In genomic region chr19:48842744-48843162, GRCh38 we compare ENCODE assay signal across 8 cellular contexts. TPM values are rescaled to one million over a fixed set of nuclear protein-coding genes. Genes with fewer than 3 reads are reported as not detected.
A peak's percentile ranks its signal among the peaks of the same experiment; 100 is the strongest.
DNase-seq lines count a peak whose midpoint lies in the region; ATAC-seq, FAIRE-seq and TF ChIP-seq lines count a peak whose summit lies in the region.

No MANE protein-coding gene starts in this region.

- CTCF ChIA-PET in HepG2 (lab: Yijun Ruan, JAX; ENCODE audit: low intra/inter-chr PET ratio, low total read pairs), result interaction anchor here (1.2 to 2.5 kb wide), 3 partner anchors 47 to 55 kb away, joined by 3 to 31 read pairs (median 4); no protein-coding TSS in a partner anchor

- H3K9ac ChIP-seq in colonic mucosa (ENCODE audit: low read depth in 2 of 2, low read length in 2 of 2) (no peak overlapping the region), HepG2 (ENCODE audit: insufficient read depth, low read depth, low read length) (no peak overlapping the region)

- in situ Hi-C loops in HepG2 (cut with HindIII; ENCODE audit: extremely low pct_ligation_motif_present, low pct_unique_long_range_greater_than_20kb), result loop anchor here (5.0 kb wide), 1 partner anchor 195 kb away; the partner anchor contains the start of gene CA11

- H2AFZ ChIP-seq in HepG2 (ENCODE audit: low read length), result no peak overlapping the region

- TF ChIP-seq POLR2A in HepG2 (IDR thresholded peaks at IDR 0.05; ENCODE audit: insufficient read depth in 1 of 2, low read depth in 2 of 2, low read length in 2 of 2), result no peak
- no peak for TF ChIP-seq POLR2A in stomach (IDR thresholded peaks at IDR 0.05)

- TF ChIP-seq EP300 in HepG2 (IDR thresholded peaks at IDR 0.05; ENCODE audit: low read depth in 2 of 2, low read length in 2 of 2), result no peak
- TF ChIP-seq EP300 in HepG2 (CRISPR knock-in tag; IDR thresholded peaks at IDR 0.05; ENCODE audit: borderline replicate concordance), result no peak
- no peak for TF ChIP-seq EP300 in stomach (IDR thresholded peaks at IDR 0.05)

- no peaks in the 10 kb centered on the region for H4K20me1 ChIP-seq in HepG2 (ENCODE audit: insufficient read depth, low read length)

- TF ChIP-seq RAD21 in HepG2 (CRISPR knock-in tag; IDR thresholded peaks at IDR 0.05), result peak; percentile 56; the same call in 1 of the 2 replicates

- no TSS peak for BruUV-seq in HepG2 (replicated peaks; lab: Mats Ljungman, UMichigan)

- H3K4me3 ChIP-seq in colonic mucosa, result no peak overlapping the region
- no peak overlapping the region for H3K4me3 ChIP-seq in HepG2 (replicated peaks in 1 of 3; ENCODE audit: insufficient read depth in 1 of 3, low read depth in 2 of 3, low read length in 3 of 3)
- no peak overlapping the region for H3K4me3 ChIP-seq in stomach

- POLR2A ChIA-PET in HepG2 (lab: Yijun Ruan, JAX), result interaction anchor here (0.6 to 2.1 kb wide), 9 partner anchors 14 to 151 kb away, joined by 3 to 9 read pairs (median 4); partner anchors contain the start of genes PPP1R15A and RUVBL2

- H3K4me1 ChIP-seq in colonic mucosa (no peaks in the 10 kb centered on the region), HepG2 (ENCODE audit: insufficient read depth, low read length) (peaks cover 6% of the 10 kb centered on the region), stomach (no peaks in the 10 kb centered on the region)

- WGBS in HepG2 (ENCODE audit: low lambda C conversion rate), result 45% methylated on average over 2 of the region's 2 CpGs
- 43 to 46% (median 43%) methylated on average over 2 of the region's 2 CpGs for WGBS in stomach, 5 donors

- ATAC-seq in HepG2 (peak; percentile 64), HG03135 (IDR thresholded peaks at IDR 0.05; ENCODE audit: unreplicated experiment) (no peak)

- H3K79me2 ChIP-seq in HepG2 (ENCODE audit: insufficient read depth, low read length), result no peaks in the 10 kb centered on the region

- peak; percentile 95 for TF ChIP-seq CTCF in VCaP (conservative IDR thresholded peaks at IDR 0.05)
- TF ChIP-seq CTCF in colonic mucosa (IDR thresholded peaks at IDR 0.05), result peak; percentile 66
- TF ChIP-seq CTCF in HepG2 (CRISPR knock-in tag; IDR thresholded peaks at IDR 0.05), result peak; percentile 85
- TF ChIP-seq CTCF in stomach (IDR thresholded peaks at IDR 0.05), result peak in 5 of 7 experiments; percentile 45 to 79 (median 71)

- no peak overlapping the region for H3K27ac ChIP-seq in VCaP
- H3K27ac ChIP-seq in colonic mucosa, result no peak overlapping the region
- no peak overlapping the region for H3K27ac ChIP-seq in HepG2 (ENCODE audit: extremely low read length, insufficient read depth, low read length)
- no peak overlapping the region for H3K27ac ChIP-seq in stomach

- intact Hi-C loops in colonic mucosa (cut with DNase I), result loop anchor here (2.0 to 5.0 kb wide), 3 partner anchors 54 to 195 kb away; partner anchors contain the start of gene CA11
- intact Hi-C loops in HepG2 (cut with micrococcal nuclease; ENCODE audit: unreplicated experiment), result loop anchor here (1.0 kb wide), 1 partner anchor 54 kb away; no protein-coding TSS in a partner anchor
- intact Hi-C loops in stomach (cut with DNase I; ENCODE audit: low total_unique reads), result no loop called here

- no peaks in the 10 kb centered on the region for H3K9me3 ChIP-seq in colonic mucosa
- H3K9me3 ChIP-seq in HepG2 (ENCODE audit: low read length), result no peaks in the 10 kb centered on the region
- no peaks in the 10 kb centered on the region for H3K9me3 ChIP-seq in stomach

- H3K4me2 ChIP-seq in HepG2 (ENCODE audit: low read depth, low read length), result no peak overlapping the region

- DNase-seq in SHP77 (lab: John Stamatoyannopoulos, UW) (peak; percentile 15 to 38), SHP77 treated with DMSO at 0.1 percent for 48 hours (lab: John Stamatoyannopoulos, UW) (no peak), NCI-H1417 treated with DMSO at 0.1 percent for 48 hours (lab: John Stamatoyannopoulos, UW) (peak; percentile 12), colonic mucosa (peak; percentile 55), HepG2 (ENCODE audit: low spot score) (peak; percentile 58), stomach (no peak)

- H3K27me3 ChIP-seq in colonic mucosa (no peaks in the 10 kb centered on the region), HepG2 (ENCODE audit: control insufficient read depth in 1 of 2, insufficient read depth in 2 of 2, low read length in 2 of 2) (no peaks in the 10 kb centered on the region), stomach (no peaks in the 10 kb centered on the region)

- H3K36me3 ChIP-seq in colonic mucosa (no peaks in the 10 kb centered on the region), HepG2 (replicated peaks in 1 of 2; ENCODE audit: control insufficient read depth in 1 of 2, insufficient read depth in 2 of 2, low read length in 2 of 2) (peaks cover 0 to 5% of the 10 kb centered on the region in 2 experiments; a peak in 2 of 5 replicates), stomach (peaks cover 6 to 47% (median 31%) of the 10 kb centered on the region in 4 donors)

- FAIRE-seq in HepG2 (lab: Jason Lieb, UNC), result peak; percentile 78

RNA-seq across cellular contexts. Expression of gene HSD17B14, which starts 6.5 kb away (rescaled TPM):
- 1 to 10 TPM in 1 of 2 donors, under 1 TPM in 1; 0.79 to 2.8 TPM for total RNA-seq in colonic mucosa
- 0.53 and 0.58 TPM in 2 replicates for total RNA-seq in HepG2 (2016; rRNA removed; fragmentation: Illumina TruSeq; extraction: Trizol)
- 0.44 TPM in 1 of 2 replicates, not detected in the other for total RNA-seq in HepG2 (2016; cell fraction: cytosol; rRNA removed; fragmentation: Illumina TruSeq; extraction: Trizol; ENCODE audit: low read depth)
- total RNA-seq in HepG2 (2016; cell fraction: insoluble cytoplasmic fraction; rRNA removed; fragmentation: Illumina TruSeq; extraction: Trizol), result 0.64 and 0.97 TPM in 2 replicates
- 0.34 and 0.49 TPM in 2 replicates for total RNA-seq in HepG2 (2016; cell fraction: membrane; rRNA removed; fragmentation: Illumina TruSeq; extraction: Trizol)
- not detected in 2 replicates for total RNA-seq in HepG2 (2016; cell fraction: nucleus; rRNA removed; fragmentation: Illumina TruSeq; extraction: Trizol)
- 1.2 and 1.8 TPM in 2 replicates for polyA plus RNA-seq in HepG2 (2011; rRNA removed)
- 1.4 and 1.5 TPM in 2 replicates for polyA plus RNA-seq in HepG2 (2011; cell fraction: cytosol; rRNA removed)
- 3.6 and 4.3 TPM in 2 replicates for polyA plus RNA-seq in HepG2 (2011; cell fraction: nucleus; rRNA removed)
- polyA plus RNA-seq in HepG2 (2012), result 0.72 and 0.89 TPM in 2 replicates
- 0.35 and 0.58 TPM in 2 replicates for polyA plus RNA-seq in HepG2 (2016; cell fraction: cytosol; fragmentation: Illumina TruSeq; extraction: Trizol; ENCODE audit: low read depth)
- polyA plus RNA-seq in HepG2 (2016; cell fraction: insoluble cytoplasmic fraction; fragmentation: Illumina TruSeq; extraction: Trizol; ENCODE audit: low read depth), result 1.1 TPM in 2 replicates
- 0.64 and 0.69 TPM in 2 replicates for polyA plus RNA-seq in HepG2 (2016; cell fraction: membrane; fragmentation: Illumina TruSeq; extraction: Trizol; ENCODE audit: low read depth)
- polyA plus RNA-seq in HepG2 (2016; cell fraction: nucleus; fragmentation: Illumina TruSeq; extraction: Trizol; ENCODE audit: insufficient read depth, low read depth), result 0.97 and 0.98 TPM in 2 replicates
- polyA minus RNA-seq in HepG2 (2011; rRNA and poly(A)+ RNA removed; ENCODE audit: low replicate concordance), result 0.33 and 0.62 TPM in 2 replicates
- not detected in 2 replicates for polyA minus RNA-seq in HepG2 (2011; cell fraction: cytosol; rRNA and poly(A)+ RNA removed)
- polyA minus RNA-seq in HepG2 (2011; cell fraction: nucleus; rRNA and poly(A)+ RNA removed), result 0.77 and 2.0 TPM in 2 replicates
- 10 to 100 TPM in 2 of 5 donors, 1 to 10 TPM in 2, not detected in 1; 2.8 to 41.4 (median 17.3) TPM for total RNA-seq in stomach
- 1 to 10 TPM; 5.4 to 9.8 (median 9.4) TPM for polyA plus RNA-seq in stomach

RNA-seq across cellular contexts. Expression of gene PLEKHA4, which starts 25.7 kb away (rescaled TPM):
- 1 to 10 TPM; 5.6 to 6.6 TPM for total RNA-seq in colonic mucosa
- total RNA-seq in HepG2 (2016; rRNA removed; fragmentation: Illumina TruSeq; extraction: Trizol), result 4.3 and 6.0 TPM in 2 replicates
- total RNA-seq in HepG2 (2016; cell fraction: cytosol; rRNA removed; fragmentation: Illumina TruSeq; extraction: Trizol; ENCODE audit: low read depth), result 3.7 and 5.1 TPM in 2 replicates
- 3.0 and 5.6 TPM in 2 replicates for total RNA-seq in HepG2 (2016; cell fraction: insoluble cytoplasmic fraction; rRNA removed; fragmentation: Illumina TruSeq; extraction: Trizol)
- total RNA-seq in HepG2 (2016; cell fraction: membrane; rRNA removed; fragmentation: Illumina TruSeq; extraction: Trizol), result 4.6 and 5.1 TPM in 2 replicates
- total RNA-seq in HepG2 (2016; cell fraction: nucleus; rRNA removed; fragmentation: Illumina TruSeq; extraction: Trizol), result 5.1 and 5.4 TPM in 2 replicates
- polyA plus RNA-seq in HepG2 (2011; rRNA removed), result 4.8 and 6.0 TPM in 2 replicates
- polyA plus RNA-seq in HepG2 (2011; cell fraction: cytosol; rRNA removed), result 2.3 and 4.7 TPM in 2 replicates
- polyA plus RNA-seq in HepG2 (2011; cell fraction: nucleus; rRNA removed), result 16.9 and 18.5 TPM in 2 replicates
- polyA plus RNA-seq in HepG2 (2012), result 3.4 TPM in 2 replicates
- 1.3 and 2.3 TPM in 2 replicates for polyA plus RNA-seq in HepG2 (2016; cell fraction: cytosol; fragmentation: Illumina TruSeq; extraction: Trizol; ENCODE audit: low read depth)
- 5.4 and 7.3 TPM in 2 replicates for polyA plus RNA-seq in HepG2 (2016; cell fraction: insoluble cytoplasmic fraction; fragmentation: Illumina TruSeq; extraction: Trizol; ENCODE audit: low read depth)
- 3.8 and 5.1 TPM in 2 replicates for polyA plus RNA-seq in HepG2 (2016; cell fraction: membrane; fragmentation: Illumina TruSeq; extraction: Trizol; ENCODE audit: low read depth)
- polyA plus RNA-seq in HepG2 (2016; cell fraction: nucleus; fragmentation: Illumina TruSeq; extraction: Trizol; ENCODE audit: insufficient read depth, low read depth), result 11.7 and 12.4 TPM in 2 replicates
- polyA minus RNA-seq in HepG2 (2011; rRNA and poly(A)+ RNA removed; ENCODE audit: low replicate concordance), result 0.70 and 1.2 TPM in 2 replicates
- 3.6 TPM in 2 replicates for polyA minus RNA-seq in HepG2 (2011; cell fraction: cytosol; rRNA and poly(A)+ RNA removed)
- 1.7 and 3.1 TPM in 2 replicates for polyA minus RNA-seq in HepG2 (2011; cell fraction: nucleus; rRNA and poly(A)+ RNA removed)
- total RNA-seq in stomach, result 10 to 100 TPM in 2 of 5 donors, 1 to 10 TPM in 3; 1.7 to 35.6 (median 4.8) TPM
- 10 to 100 TPM; 30.1 to 85.0 (median 75.3) TPM for polyA plus RNA-seq in stomach

RNA-seq across cellular contexts. Expression of gene PPP1R15A, which starts 29.5 kb away (rescaled TPM):
- total RNA-seq in colonic mucosa (10 to 100 TPM; 23.9 to 33.3 TPM), HepG2 (2016; rRNA removed; fragmentation: Illumina TruSeq; extraction: Trizol) (7.8 and 18.5 TPM in 2 replicates), stomach (100 to 1,000 TPM in 1 of 5 donors, 10 to 100 TPM in 4; 14.6 to 107 (median 35.1) TPM)
- 7.7 and 7.9 TPM in 2 replicates for total RNA-seq in HepG2 (2016; cell fraction: cytosol; rRNA removed; fragmentation: Illumina TruSeq; extraction: Trizol; ENCODE audit: low read depth)
- 6.4 and 19.6 TPM in 2 replicates for total RNA-seq in HepG2 (2016; cell fraction: insoluble cytoplasmic fraction; rRNA removed; fragmentation: Illumina TruSeq; extraction: Trizol)
- total RNA-seq in HepG2 (2016; cell fraction: membrane; rRNA removed; fragmentation: Illumina TruSeq; extraction: Trizol), result 5.7 and 6.5 TPM in 2 replicates
- total RNA-seq in HepG2 (2016; cell fraction: nucleus; rRNA removed; fragmentation: Illumina TruSeq; extraction: Trizol), result 25.9 and 29.7 TPM in 2 replicates
- polyA plus RNA-seq in HepG2 (2011; rRNA removed) (15.2 and 15.6 TPM in 2 replicates), stomach (10 to 100 TPM; 34.6 to 59.8 (median 37.1) TPM)
- polyA plus RNA-seq in HepG2 (2011; cell fraction: cytosol; rRNA removed), result 10.5 and 12.8 TPM in 2 replicates
- 28.4 and 34.0 TPM in 2 replicates for polyA plus RNA-seq in HepG2 (2011; cell fraction: nucleus; rRNA removed)
- polyA plus RNA-seq in HepG2 (2012), result 12.6 and 18.1 TPM in 2 replicates
- polyA plus RNA-seq in HepG2 (2016; cell fraction: cytosol; fragmentation: Illumina TruSeq; extraction: Trizol; ENCODE audit: low read depth), result 2.1 and 2.4 TPM in 2 replicates
- polyA plus RNA-seq in HepG2 (2016; cell fraction: insoluble cytoplasmic fraction; fragmentation: Illumina TruSeq; extraction: Trizol; ENCODE audit: low read depth), result 8.2 and 10.1 TPM in 2 replicates
- 3.9 and 4.1 TPM in 2 replicates for polyA plus RNA-seq in HepG2 (2016; cell fraction: membrane; fragmentation: Illumina TruSeq; extraction: Trizol; ENCODE audit: low read depth)
- 36.9 and 39.2 TPM in 2 replicates for polyA plus RNA-seq in HepG2 (2016; cell fraction: nucleus; fragmentation: Illumina TruSeq; extraction: Trizol; ENCODE audit: insufficient read depth, low read depth)
- polyA minus RNA-seq in HepG2 (2011; rRNA and poly(A)+ RNA removed; ENCODE audit: low replicate concordance), result 12.5 and 17.7 TPM in 2 replicates
- polyA minus RNA-seq in HepG2 (2011; cell fraction: cytosol; rRNA and poly(A)+ RNA removed), result 9.8 and 12.8 TPM in 2 replicates
- 34.6 and 36.1 TPM in 2 replicates for polyA minus RNA-seq in HepG2 (2011; cell fraction: nucleus; rRNA and poly(A)+ RNA removed)

RNA-seq across cellular contexts. Expression of gene BCAT2, which starts 31.9 kb away (rescaled TPM):
- total RNA-seq in colonic mucosa, result 10 to 100 TPM; 74.8 to 85.5 TPM
- 2.3 and 2.5 TPM in 2 replicates for total RNA-seq in HepG2 (2016; rRNA removed; fragmentation: Illumina TruSeq; extraction: Trizol)
- 3.4 and 4.0 TPM in 2 replicates for total RNA-seq in HepG2 (2016; cell fraction: cytosol; rRNA removed; fragmentation: Illumina TruSeq; extraction: Trizol; ENCODE audit: low read depth)
- total RNA-seq in HepG2 (2016; cell fraction: insoluble cytoplasmic fraction; rRNA removed; fragmentation: Illumina TruSeq; extraction: Trizol), result 1.8 and 2.8 TPM in 2 replicates
- total RNA-seq in HepG2 (2016; cell fraction: membrane; rRNA removed; fragmentation: Illumina TruSeq; extraction: Trizol), result 4.9 and 6.9 TPM in 2 replicates
- total RNA-seq in HepG2 (2016; cell fraction: nucleus; rRNA removed; fragmentation: Illumina TruSeq; extraction: Trizol), result 2.2 and 2.5 TPM in 2 replicates
- 3.6 TPM in 2 replicates for polyA plus RNA-seq in HepG2 (2011; rRNA removed)
- polyA plus RNA-seq in HepG2 (2011; cell fraction: cytosol; rRNA removed), result 2.4 and 3.8 TPM in 2 replicates
- polyA plus RNA-seq in HepG2 (2011; cell fraction: nucleus; rRNA removed), result 4.8 and 5.7 TPM in 2 replicates
- 4.0 and 5.0 TPM in 2 replicates for polyA plus RNA-seq in HepG2 (2012)
- polyA plus RNA-seq in HepG2 (2016; cell fraction: cytosol; fragmentation: Illumina TruSeq; extraction: Trizol; ENCODE audit: low read depth), result 4.8 and 6.1 TPM in 2 replicates
- polyA plus RNA-seq in HepG2 (2016; cell fraction: insoluble cytoplasmic fraction; fragmentation: Illumina TruSeq; extraction: Trizol; ENCODE audit: low read depth), result 2.6 and 3.5 TPM in 2 replicates
- polyA plus RNA-seq in HepG2 (2016; cell fraction: membrane; fragmentation: Illumina TruSeq; extraction: Trizol; ENCODE audit: low read depth), result 6.4 and 7.9 TPM in 2 replicates
- polyA plus RNA-seq in HepG2 (2016; cell fraction: nucleus; fragmentation: Illumina TruSeq; extraction: Trizol; ENCODE audit: insufficient read depth, low read depth), result 2.4 and 5.2 TPM in 2 replicates
- polyA minus RNA-seq in HepG2 (2011; rRNA and poly(A)+ RNA removed; ENCODE audit: low replicate concordance), result 4.1 and 65.2 TPM in 2 replicates
- 1.6 and 1.9 TPM in 2 replicates for polyA minus RNA-seq in HepG2 (2011; cell fraction: cytosol; rRNA and poly(A)+ RNA removed)
- polyA minus RNA-seq in HepG2 (2011; cell fraction: nucleus; rRNA and poly(A)+ RNA removed), result 1.6 and 2.3 TPM in 2 replicates
- total RNA-seq in stomach, result 100 to 1,000 TPM in 1 of 5 donors, 10 to 100 TPM in 4; 22.0 to 320 (median 23.9) TPM
- polyA plus RNA-seq in stomach, result 10 to 100 TPM; 65.8 to 74.5 (median 68.5) TPM

RNA-seq across cellular contexts. Expression of gene TULP2, which starts 55.8 kb away (rescaled TPM):
- total RNA-seq in colonic mucosa (not detected), HepG2 (2016; rRNA removed; fragmentation: Illumina TruSeq; extraction: Trizol) (not detected in 2 replicates), stomach (1 to 10 TPM in 2 of 5 donors, not detected in 3; 1.2 to 1.3 TPM)
- not detected in 2 replicates for total RNA-seq in HepG2 (2016; cell fraction: cytosol; rRNA removed; fragmentation: Illumina TruSeq; extraction: Trizol; ENCODE audit: low read depth)
- not detected in 2 replicates for total RNA-seq in HepG2 (2016; cell fraction: insoluble cytoplasmic fraction; rRNA removed; fragmentation: Illumina TruSeq; extraction: Trizol)
- total RNA-seq in HepG2 (2016; cell fraction: membrane; rRNA removed; fragmentation: Illumina TruSeq; extraction: Trizol), result 0.12 TPM in 1 of 2 replicates, not detected in the other
- not detected in 2 replicates for total RNA-seq in HepG2 (2016; cell fraction: nucleus; rRNA removed; fragmentation: Illumina TruSeq; extraction: Trizol)
- polyA plus RNA-seq in HepG2 (2011; rRNA removed) (0.04 and 0.08 TPM in 2 replicates), stomach (not detected)
- polyA plus RNA-seq in HepG2 (2011; cell fraction: cytosol; rRNA removed), result 0.04 and 0.11 TPM in 2 replicates
- polyA plus RNA-seq in HepG2 (2011; cell fraction: nucleus; rRNA removed), result 0.23 and 0.24 TPM in 2 replicates
- polyA plus RNA-seq in HepG2 (2012), result 0.19 TPM in 1 of 2 replicates, not detected in the other
- not detected in 2 replicates for polyA plus RNA-seq in HepG2 (2016; cell fraction: cytosol; fragmentation: Illumina TruSeq; extraction: Trizol; ENCODE audit: low read depth)
- polyA plus RNA-seq in HepG2 (2016; cell fraction: insoluble cytoplasmic fraction; fragmentation: Illumina TruSeq; extraction: Trizol; ENCODE audit: low read depth), result not detected in 2 replicates
- polyA plus RNA-seq in HepG2 (2016; cell fraction: membrane; fragmentation: Illumina TruSeq; extraction: Trizol; ENCODE audit: low read depth), result not detected in 2 replicates
- polyA plus RNA-seq in HepG2 (2016; cell fraction: nucleus; fragmentation: Illumina TruSeq; extraction: Trizol; ENCODE audit: insufficient read depth, low read depth), result not detected in 2 replicates
- 0.24 TPM in 1 of 2 replicates, not detected in the other for polyA minus RNA-seq in HepG2 (2011; rRNA and poly(A)+ RNA removed; ENCODE audit: low replicate concordance)
- polyA minus RNA-seq in HepG2 (2011; cell fraction: cytosol; rRNA and poly(A)+ RNA removed), result not detected in 2 replicates
- not detected in 2 replicates for polyA minus RNA-seq in HepG2 (2011; cell fraction: nucleus; rRNA and poly(A)+ RNA removed)

Comparison
In these comparisons a context has a peak if more than half of its experiments do, and no peak if none do; other contexts are left out.
1. DNase-seq: peak in SHP77 (2 of 2), NCI-H1417 treated with DMSO at 0.1 percent for 48 hours (single experiment), colonic mucosa (single experiment) and HepG2 (single experiment); none in SHP77 treated with DMSO at 0.1 percent for 48 hours (single experiment) and stomach (single experiment).
2. Peak in every context shown above with its lines, with median percentiles within 50 percentile points of each other: CTCF ChIP-seq.